In genomic region chr3:58646503-58646902, GRCh38 we compare ENCODE assay signal across 30 cellular contexts. TPM values are rescaled to one million over a fixed set of nuclear protein-coding genes. Genes with fewer than 3 reads are reported as not detected.
A peak's percentile ranks its signal among the peaks of the same experiment; 100 is the strongest.
DNase-seq lines count a peak whose midpoint lies in the region; ATAC-seq and TF ChIP-seq lines count a peak whose summit lies in the region.
"Had no signal": no experiment of that assay in that cellular context is flagged by ENCODE, and none has a peak within 500 bp of the region (broad histone marks: within the 10 kb centered on the region; RNA-seq: fewer than 3 reads in every experiment).

No MANE protein-coding gene starts in this region.

- dilution Hi-C loops in mammary epithelial cell (cut with HindIII; ENCODE audit: low sequenced_read_pairs), result loop anchor here (25.0 kb wide), 1 partner anchor 1216 kb away; no protein-coding TSS in a partner anchor

- no peak overlapping the region for H3K4me2 ChIP-seq in mammary epithelial cell (ENCODE audit: insufficient read depth, low read depth, low read length)

- H3K27ac Mint-ChIP-seq in MCF 10A (ENCODE audit: low read depth, unreplicated experiment), result no peak overlapping the region
- H3K27ac Mint-ChIP-seq: natural killer cell treated with Interleukin-12 subunit alpha and Interleukin-12 subunit beta and Interleukin-15 and Interleukin-18, amount 100 ng/mL, for 72 hours; stimulated activated effector memory CD8-positive, alpha-beta T cell treated with anti-CD3 and anti-CD28 coated beads, Interleukin-12 subunit alpha, Interleukin-12 subunit beta, amount 100 ng/mL, for 72 hours had no signal

- WGBS in mammary epithelial cell (ENCODE audit: low coverage, missing lambda C conversion rate), result 62% methylated on average over 3 of the region's 3 CpGs

- in situ Hi-C loops in mammary epithelial cell (cut with MboI; ENCODE audit: low sequenced_read_pairs in 2 of 2), result no loop called here

- no peaks in the 10 kb centered on the region for H3K9me3 ChIP-seq in mammary epithelial cell (replicated peaks; ENCODE audit: insufficient read depth, low read length)
- H3K9me3 ChIP-seq: esophagus muscularis mucosa had no signal

- TF ChIP-seq CTCF in MCF 10A (IDR thresholded peaks at IDR 0.05; ENCODE audit: unreplicated experiment) (no peak), mammary epithelial cell (conservative IDR thresholded peaks at IDR 0.05 in 1 of 2, IDR thresholded peaks at IDR 0.05 in 1 of 2; ENCODE audit: extremely low read depth in 1 of 2, insufficient read depth in 1 of 2, low read depth in 1 of 2, low read length in 2 of 2) (no peak), fibroblast of the aortic adventitia (IDR thresholded peaks at IDR 0.05; ENCODE audit: insufficient read depth, low read length) (no peak)

- no peaks in the 10 kb centered on the region for H3K9me3 Mint-ChIP-seq in MCF 10A (ENCODE audit: unreplicated experiment)
- H3K9me3 Mint-ChIP-seq: natural killer cell treated with Interleukin-12 subunit alpha and Interleukin-12 subunit beta and Interleukin-15 and Interleukin-18, amount 100 ng/mL, for 72 hours; stimulated activated effector memory CD8-positive, alpha-beta T cell treated with anti-CD3 and anti-CD28 coated beads, Interleukin-12 subunit alpha, Interleukin-12 subunit beta, amount 100 ng/mL, for 72 hours had no signal

- no peaks in the 10 kb centered on the region for H3K27me3 ChIP-seq in mammary epithelial cell (ENCODE audit: insufficient read depth, low read length)
- H3K27me3 ChIP-seq: breast epithelium, esophagus muscularis mucosa, spleen had no signal

- H3K79me2 ChIP-seq in mammary epithelial cell (ENCODE audit: insufficient read depth, low read length), result no peaks in the 10 kb centered on the region

- H3K4me3 ChIP-seq in mammary epithelial cell (replicated peaks in 1 of 3; ENCODE audit: insufficient read depth in 1 of 3, low read depth in 2 of 3, low read length in 3 of 3) (no peak overlapping the region), fibroblast of the aortic adventitia (ENCODE audit: low read depth, low read length) (no peak overlapping the region)
- H3K4me3 ChIP-seq: breast epithelium, esophagus muscularis mucosa, spleen had no signal

- peak; percentile 83 for DNase-seq in MCF 10A (ENCODE audit: unreplicated experiment)
- DNase-seq in mammary epithelial cell, result no peak
- DNase-seq in NCI-H69 (lab: John Stamatoyannopoulos, UW), result peak; percentile 55
- peak; percentile 36 for DNase-seq in fibroblast of the aortic adventitia (ENCODE audit: low read depth)
- no peak for DNase-seq in NCI-H1436 (lab: John Stamatoyannopoulos, UW)
- DNase-seq: activated CD4-positive, CD25-positive, alpha-beta regulatory T cell treated with anti-CD3 and anti-CD28 coated beads, Interleukin-2, amount 50 U/mL, for 72 hours; activated CD8-positive, alpha-beta memory T cell treated with anti-CD3 and anti-CD28 coated beads for 24 hours; activated naive CD4-positive, alpha-beta T cell; activated T-cell treated with anti-CD3 and anti-CD28 coated beads, Interleukin-2, amount 50 U/mL, for 1 hour; amniotic stem cell; effector memory CD4-positive, alpha-beta T cell; GDM1; KG1; left ventricle myocardium superior; midbrain; NCI-H187; NCI-H774; SHP77; spleen; stimulated activated CD4-positive, alpha-beta T cell treated with anti-CD3 and anti-CD28 coated beads, Interleukin-2, amount 100 ng/mL, for 48 hours; SW 1271 had no signal

- H3K27ac ChIP-seq in mammary epithelial cell (ENCODE audit: insufficient read depth, low read depth, low read length), result no peak overlapping the region
- H3K27ac ChIP-seq: breast epithelium, esophagus muscularis mucosa, spleen had no signal

- intact Hi-C loops in MCF 10A (cut with micrococcal nuclease) (loop anchor here (10.0 kb wide), 1 partner anchor 348 kb away; no protein-coding TSS in a partner anchor), mammary epithelial cell (cut with micrococcal nuclease) (no loop called here)

- H4K20me1 ChIP-seq in mammary epithelial cell (ENCODE audit: insufficient read depth, low read length), result no peaks in the 10 kb centered on the region

- no peaks in the 10 kb centered on the region for H3K27me3 Mint-ChIP-seq in MCF 10A (ENCODE audit: insufficient read depth, unreplicated experiment)

- no peak overlapping the region for H2AFZ ChIP-seq in mammary epithelial cell (ENCODE audit: low read depth, low read length)

- BruUV-seq in MCF 10A (replicated peaks; lab: Mats Ljungman, UMichigan) (no TSS peak), mammary epithelial cell (replicated peaks; lab: Mats Ljungman, UMichigan) (no TSS peak)

- H3K4me1 Mint-ChIP-seq in MCF 10A (ENCODE audit: insufficient read depth, unreplicated experiment), result peaks cover 14% of the 10 kb centered on the region
- H3K4me1 Mint-ChIP-seq: stimulated activated effector memory CD8-positive, alpha-beta T cell treated with anti-CD3 and anti-CD28 coated beads, Interleukin-12 subunit alpha, Interleukin-12 subunit beta, amount 100 ng/mL, for 72 hours had no signal

- CTCF ChIA-PET in MCF 10A (lab: Yijun Ruan, JAX), result interaction anchor here (1.5 to 1.6 kb wide), 2 partner anchors 13 to 16 kb away, joined by 6 to 7 read pairs; no protein-coding TSS in a partner anchor
- CTCF ChIA-PET in mammary epithelial cell (lab: Charles Lee; ENCODE audit: low non-redundant PET), result no interaction called here

- no peaks in the 10 kb centered on the region for H3K36me3 ChIP-seq in mammary epithelial cell (ENCODE audit: insufficient read depth, low read length)
- H3K36me3 ChIP-seq: breast epithelium, esophagus muscularis mucosa, spleen had no signal

- H3K9ac ChIP-seq in mammary epithelial cell (ENCODE audit: insufficient read depth, low read length), result no peak overlapping the region

- H3K36me3 Mint-ChIP-seq in MCF 10A (ENCODE audit: insufficient read depth, unreplicated experiment), result no peaks in the 10 kb centered on the region
- H3K36me3 Mint-ChIP-seq: natural killer cell treated with Interleukin-12 subunit alpha and Interleukin-12 subunit beta and Interleukin-15 and Interleukin-18, amount 100 ng/mL, for 72 hours; stimulated activated effector memory CD8-positive, alpha-beta T cell treated with anti-CD3 and anti-CD28 coated beads, Interleukin-12 subunit alpha, Interleukin-12 subunit beta, amount 100 ng/mL, for 72 hours had no signal

- POLR2A ChIA-PET in MCF 10A (lab: Yijun Ruan, JAX), result no interaction called here

- no peak for ATAC-seq in HG03280 (IDR thresholded peaks at IDR 0.05; ENCODE audit: unreplicated experiment)
- no peak for ATAC-seq in HG03135 (IDR thresholded peaks at IDR 0.05; ENCODE audit: unreplicated experiment)
- ATAC-seq: left ventricle myocardium superior; stimulated activated effector memory CD8-positive, alpha-beta T cell treated with anti-CD3 and anti-CD28 coated beads, Interleukin-12 subunit alpha, Interleukin-12 subunit beta, amount 100 ng/mL, for 72 hours had no signal

- no peaks in the 10 kb centered on the region for H3K4me1 ChIP-seq in mammary epithelial cell (ENCODE audit: insufficient read depth, low read length)
- H3K4me1 ChIP-seq: breast epithelium had no signal

- H3K4me3 Mint-ChIP-seq in MCF 10A (ENCODE audit: unreplicated experiment), result no peak overlapping the region
- H3K4me3 Mint-ChIP-seq: natural killer cell treated with Interleukin-12 subunit alpha and Interleukin-12 subunit beta and Interleukin-15 and Interleukin-18, amount 100 ng/mL, for 72 hours; stimulated activated effector memory CD8-positive, alpha-beta T cell treated with anti-CD3 and anti-CD28 coated beads, Interleukin-12 subunit alpha, Interleukin-12 subunit beta, amount 100 ng/mL, for 72 hours had no signal

RNA-seq across cellular contexts. Expression of gene FAM3D, which starts 20.1 kb away (rescaled TPM):
- total RNA-seq in MCF 10A (2022) (not detected in 2 replicates), mammary epithelial cell (not detected), fibroblast of the aortic adventitia (ENCODE audit: low replicate concordance) (not detected in 2 replicates)
- not detected for polyA plus RNA-seq in mammary epithelial cell
- polyA minus RNA-seq in mammary epithelial cell, result not detected
- total RNA-seq: esophagus muscularis mucosa; H1; left ventricle myocardium superior; natural killer cell treated with Interleukin-12 subunit alpha and Interleukin-12 subunit beta and Interleukin-15 and Interleukin-18, amount 100 ng/mL, for 72 hours; OCI-LY7; osteocyte had no signal
- polyA plus RNA-seq: H1 had no signal

Comparison
In these comparisons a context has a peak if more than half of its experiments do, and no peak if none do; other contexts are left out.
1. DNase-seq: peak in MCF 10A (single experiment), NCI-H69 (single experiment) and fibroblast of the aortic adventitia (single experiment); none in mammary epithelial cell (single experiment) and NCI-H1436 (single experiment).